37 cellular contexts compared by ENCODE assay signal in the genomic region with DNA sequence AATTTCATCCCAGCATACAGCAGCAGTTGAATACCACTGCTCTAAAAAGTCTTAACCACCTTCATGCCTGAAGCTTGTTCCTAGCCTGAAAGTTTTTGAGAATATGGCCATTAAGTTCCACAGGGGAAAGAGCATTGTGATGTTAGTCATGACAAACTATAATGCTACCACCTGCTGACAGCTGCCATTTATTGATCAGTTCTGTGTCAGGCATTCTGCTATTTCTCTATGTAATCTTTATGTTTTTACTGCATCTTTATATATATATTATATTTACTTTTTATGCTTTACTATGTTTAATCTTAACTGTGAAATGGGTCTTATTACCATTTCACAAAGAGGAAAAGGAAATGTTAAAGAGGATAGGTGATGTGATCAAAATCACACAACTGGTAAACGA. TPM values are rescaled to one million over a fixed set of nuclear protein-coding genes. Genes with fewer than 3 reads are reported as not detected.
"Had no signal": no experiment of that assay in that cellular context is flagged by ENCODE, and none has a peak within 500 bp of the region (broad histone marks: within the 10 kb centered on the region; RNA-seq: fewer than 3 reads in every experiment).

No MANE protein-coding gene starts in this region.

- DNase-seq: activated B cell treated with CpG ODN at 0.5 μM for 24 hours; activated CD4-positive, alpha-beta memory T cell treated with anti-CD3 and anti-CD28 coated beads for 36 hours; activated CD4-positive, alpha-beta T cell treated with anti-CD3 and anti-CD28 coated beads for 4 hours; activated CD4-positive, alpha-beta T cell treated with anti-CD3 and anti-CD28 coated beads, Interleukin-2, amount 10 ng/mL, durations not matched to agents 24 days and 14 days; activated CD4-positive, alpha-beta T cell treated with anti-CD3 and anti-CD28 coated beads, Interleukin-2, amount 50 U/mL, for 1 hour; activated CD4-positive, alpha-beta T cell treated with anti-CD3 and anti-CD28 coated beads, Interleukin-2, amount 50 U/mL, for 4 hours; activated CD4-positive, CD25-positive, alpha-beta regulatory T cell treated with anti-CD3 and anti-CD28 coated beads, Interleukin-2, amount 50 U/mL, for 72 hours; activated CD8-positive, alpha-beta memory T cell treated with anti-CD3 and anti-CD28 coated beads, Interleukin-2, amount 50 U/mL, for 4 hours; activated CD8-positive, alpha-beta T cell treated with anti-CD3 and anti-CD28 coated beads for 36 hours; activated effector memory CD4-positive, alpha-beta T cell treated with anti-CD3 and anti-CD28 coated beads, Interleukin-2, amount 50 U/mL, for 16 hours; activated gamma-delta T cell treated with Interleukin-2 at 50 U/mL for 16 hours; activated naive CD4-positive, alpha-beta T cell; activated naive CD4-positive, alpha-beta T cell treated with anti-CD3 and anti-CD28 coated beads for 36 hours; activated naive CD4-positive, alpha-beta T cell treated with anti-CD3 and anti-CD28 coated beads, Interleukin-2, amount 50 U/mL, for 16 hours; activated naive CD8-positive, alpha-beta T cell treated with anti-CD3 and anti-CD28 coated beads for 36 hours; activated T-cell treated with anti-CD3 and anti-CD28 coated beads for 4 hours; activated T-cell treated with anti-CD3 and anti-CD28 coated beads, Interleukin-2, amount 50 U/mL, for 1 hour; activated T-cell treated with anti-CD3 and anti-CD28 coated beads, Interleukin-2, amount 50 U/mL, for 4 hours; activated T-cell treated with anti-CD3 and anti-CD28 coated beads, Interleukin-2, amount 50 U/mL, for 72 hours; adrenal gland; amniotic stem cell; aorta; body of pancreas; brain microvascular endothelial cell; central memory CD4-positive, alpha-beta T cell; T-helper 1 cell; T-helper 2 cell; T-helper 9 cell had no signal

- H3K9me3 ChIP-seq: adrenal gland, body of pancreas, breast epithelium had no signal

- H3K4me1 ChIP-seq: adrenal gland, body of pancreas, breast epithelium had no signal

- H3K36me3 ChIP-seq: adrenal gland, brain microvascular endothelial cell, breast epithelium had no signal

- H3K27me3 ChIP-seq: adrenal gland, body of pancreas, brain microvascular endothelial cell, breast epithelium had no signal

- H3K27ac ChIP-seq: adrenal gland, body of pancreas, brain microvascular endothelial cell, breast epithelium, VCaP had no signal

- H3K4me3 ChIP-seq: adrenal gland, body of pancreas, breast epithelium had no signal

- FAIRE-seq: astrocyte, TTC549 had no signal

- ATAC-seq: activated CD8-positive, alpha-beta T cell treated with anti-CD3 and anti-CD28 coated beads for 36 hours; activated naive CD4-positive, alpha-beta T cell treated with anti-CD3 and anti-CD28 coated beads, Interleukin-2, amount 50 U/mL, for 72 hours; activated T-cell treated with anti-CD3 and anti-CD28 coated beads, Interleukin-2, amount 50 U/mL, for 4 hours; activated T-cell treated with anti-CD3 and anti-CD28 coated beads, Interleukin-2, amount 50 U/mL, for 72 hours; activated T-helper 17 cell treated with anti-CD3 and anti-CD28 coated beads, Interleukin-2, amount 50 U/mL, for 72 hours; body of pancreas had no signal

RNA-seq across cellular contexts. Expression of a gene that starts 54.0 kb away (rescaled TPM):
- total RNA-seq: activated B cell treated with CpG ODN at 0.5 μM for 24 hours; activated CD4-positive, alpha-beta memory T cell treated with anti-CD3 and anti-CD28 coated beads for 36 hours; activated CD4-positive, alpha-beta T cell treated with anti-CD3 and anti-CD28 coated beads, Interleukin-2, amount 10 ng/mL, durations not matched to agents 24 days and 14 days; activated CD8-positive, alpha-beta memory T cell treated with anti-CD3 and anti-CD28 coated beads for 36 hours; activated CD8-positive, alpha-beta T cell treated with anti-CD3 and anti-CD28 coated beads for 36 hours; activated naive CD4-positive, alpha-beta T cell treated with anti-CD3 and anti-CD28 coated beads for 36 hours; activated naive CD4-positive, alpha-beta T cell treated with anti-CD3 and anti-CD28 coated beads, Interleukin-2, amount 50 U/mL, for 72 hours; activated naive CD8-positive, alpha-beta T cell treated with anti-CD3 and anti-CD28 coated beads for 36 hours; activated T-cell treated with anti-CD3 and anti-CD28 coated beads, Interleukin-2, amount 50 U/mL, for 4 hours; activated T-cell treated with anti-CD3 and anti-CD28 coated beads, Interleukin-2, amount 50 U/mL, for 72 hours; activated T-helper 1 cell treated with anti-CD3 and anti-CD28 coated beads, Interleukin-12 subunit alpha, Interleukin-12 subunit beta, Interleukin-2, Interleukin-4 antibody, amounts not matched to agents 30 ng/mL and 10 ng/mL and 1 ng/mL, durations not matched to agents 14 hours and 24 hours and 36 hours; activated T-helper 17 cell treated with anti-CD3 and anti-CD28 coated beads, Interleukin-2, amount 50 U/mL, for 72 hours; adrenal gland; aorta; astrocyte; cardiac septum had no signal
- polyA plus RNA-seq: adrenal gland, aorta had no signal
